In genomic region chr4:110610620-110610939, GRCh38 we compare ENCODE assay signal across 26 cellular contexts. TPM values are rescaled to one million over a fixed set of nuclear protein-coding genes. Genes with fewer than 3 reads are reported as not detected.
DNase-seq lines count a peak whose midpoint lies in the region; ATAC-seq and TF ChIP-seq lines count a peak whose summit lies in the region.
"Had no signal": no experiment of that assay in that cellular context is flagged by ENCODE, and none has a peak within 500 bp of the region (broad histone marks: within the 10 kb centered on the region; RNA-seq: fewer than 3 reads in every experiment).

No MANE protein-coding gene starts in this region.

- CTCF ChIA-PET in WTC11 (lab: Charles Lee) = no interaction called here

- no peaks in the 10 kb centered on the region for H3K9me3 ChIP-seq in aorta (ENCODE audit: control insufficient read depth, low read length)
- H3K9me3 ChIP-seq: psoas muscle, transverse colon had no signal

- DNase-seq in DMS53 (lab: John Stamatoyannopoulos, UW) (peak; percentile 63), DMS53 treated with DMSO at 0.1 percent for 48 hours (lab: John Stamatoyannopoulos, UW; ENCODE audit: unreplicated experiment) (no peak), WTC11 (ENCODE audit: low spot score) (peak; percentile 20), aorta (no peak)
- no peak for DNase-seq in central memory CD4-positive, alpha-beta T cell
- DNase-seq: activated CD4-positive, alpha-beta T cell treated with anti-CD3 and anti-CD28 coated beads for 4 hours; AML-193; CD8-positive, alpha-beta memory T cell; DMS79 treated with DMSO at 0.1 percent for 48 hours; effector memory CD8-positive, alpha-beta T cell; Karpas-422; NCI-H1930; psoas muscle; SIG-M5; stimulated activated CD4-positive, alpha-beta T cell treated with anti-CD3 and anti-CD28 coated beads, Interleukin-2, amount 100 ng/mL, for 48 hours; T-cell had no signal

- no peaks in the 10 kb centered on the region for H3K27me3 ChIP-seq in aorta (ENCODE audit: control insufficient read depth in 1 of 2, insufficient read depth in 2 of 2, low read length in 1 of 2)

- ATAC-seq in HG02938 (IDR thresholded peaks at IDR 0.05; ENCODE audit: unreplicated experiment) (peak; percentile 6), WTC11 (peak; percentile 4), aorta (ENCODE audit: low FRiP score) (peak; percentile 27), HG02973 (IDR thresholded peaks at IDR 0.05; ENCODE audit: unreplicated experiment) (no peak), GM19324 (IDR thresholded peaks at IDR 0.05; ENCODE audit: low FRiP score, unreplicated experiment) (no peak)
- ATAC-seq: effector memory CD8-positive, alpha-beta T cell; T-cell had no signal

- H3K4me3 Mint-ChIP-seq in WTC11 = peak overlapping the region; percentile 58
- H3K4me3 Mint-ChIP-seq: activated T-helper 1 cell treated with anti-CD3 and anti-CD28 coated beads, Interleukin-12 subunit alpha, Interleukin-12 subunit beta, Interleukin-2, Interleukin-4 antibody, amounts not matched to agents 30 ng/mL and 10 ng/mL and 1 ng/mL, durations not matched to agents 14 hours and 24 hours and 36 hours; CD8-positive, alpha-beta memory T cell; effector memory CD8-positive, alpha-beta T cell; stimulated activated naive CD8-positive, alpha-beta T cell treated with anti-CD3 and anti-CD28 coated beads, Interleukin-15, Interleukin-2, amounts not matched to agents 100 ng/mL and 50 ng/mL, for 24 hours; T-cell had no signal

- POLR2A ChIA-PET in WTC11 (lab: Charles Lee) = no interaction called here

- H3K4me3 ChIP-seq in aorta (ENCODE audit: low read length in 2 of 2) = no peak overlapping the region
- H3K4me3 ChIP-seq: psoas muscle had no signal

- no peaks in the 10 kb centered on the region for H3K9me3 Mint-ChIP-seq in WTC11
- H3K9me3 Mint-ChIP-seq: activated T-helper 1 cell treated with anti-CD3 and anti-CD28 coated beads, Interleukin-12 subunit alpha, Interleukin-12 subunit beta, Interleukin-2, Interleukin-4 antibody, amounts not matched to agents 30 ng/mL and 10 ng/mL and 1 ng/mL, durations not matched to agents 14 hours and 24 hours and 36 hours; effector memory CD8-positive, alpha-beta T cell; stimulated activated naive CD8-positive, alpha-beta T cell treated with anti-CD3 and anti-CD28 coated beads, Interleukin-15, Interleukin-2, amounts not matched to agents 100 ng/mL and 50 ng/mL, for 24 hours; T-cell had no signal

- H3K36me3 Mint-ChIP-seq in WTC11 = peaks cover 2% of the 10 kb centered on the region
- H3K36me3 Mint-ChIP-seq: activated naive CD8-positive, alpha-beta T cell; CD8-positive, alpha-beta memory T cell; T-cell had no signal

- intact Hi-C loops in aorta (cut with DNase I) = no loop called here

- 6 to 8% methylated on average over 20 of the region's 20 CpGs for WGBS in aorta, 2 donors

- H3K4me1 ChIP-seq in aorta (ENCODE audit: control insufficient read depth in 1 of 2, insufficient read depth in 2 of 2, low read length in 2 of 2) = no peaks in the 10 kb centered on the region

- H3K4me1 Mint-ChIP-seq in WTC11 = peaks cover 52% of the 10 kb centered on the region

- no peak overlapping the region for H3K27ac Mint-ChIP-seq in WTC11
- H3K27ac Mint-ChIP-seq: activated naive CD8-positive, alpha-beta T cell; activated T-helper 1 cell treated with anti-CD3 and anti-CD28 coated beads, Interleukin-12 subunit alpha, Interleukin-12 subunit beta, Interleukin-2, Interleukin-4 antibody, amounts not matched to agents 30 ng/mL and 10 ng/mL and 1 ng/mL, durations not matched to agents 14 hours and 24 hours and 36 hours; effector memory CD8-positive, alpha-beta T cell; stimulated activated naive CD8-positive, alpha-beta T cell treated with anti-CD3 and anti-CD28 coated beads, Interleukin-15, Interleukin-2, amounts not matched to agents 100 ng/mL and 50 ng/mL, for 24 hours; T-cell had no signal

- H3K36me3 ChIP-seq in aorta (ENCODE audit: control insufficient read depth in 1 of 2, insufficient read depth in 2 of 2, low read length in 1 of 2) = no peaks in the 10 kb centered on the region
- H3K36me3 ChIP-seq: transverse colon had no signal

- no peak overlapping the region for H3K27ac ChIP-seq in aorta (ENCODE audit: low read depth in 1 of 2, low read length in 2 of 2)
- H3K27ac ChIP-seq: 22Rv1, psoas muscle had no signal

- no peak for TF ChIP-seq CTCF in WTC11 (IDR thresholded peaks at IDR 0.05)

- H3K27me3 Mint-ChIP-seq in WTC11 (ENCODE audit: low read depth) = peaks cover 83% of the 10 kb centered on the region

TF ChIP-seq in WTC11, 78 proteins besides CTCF, POLR2A, EP300 and RAD21 (continues in another document):
- TF ChIP-seq RELA (CRISPR knock-in tag; IDR thresholded peaks at IDR 0.05; ENCODE audit: borderline replicate concordance) (no peak), SP1 (CRISPR knock-in tag; conservative IDR thresholded peaks at IDR 0.05) (no peak), ZNF219 (CRISPR knock-in tag; IDR thresholded peaks at IDR 0.05; ENCODE audit: borderline replicate concordance) (no peak), ZNF138 (CRISPR knock-in tag; conservative IDR thresholded peaks at IDR 0.05) (no peak), TP53 (CRISPR knock-in tag; IDR thresholded peaks at IDR 0.05) (no peak), ESRRA (CRISPR knock-in tag; IDR thresholded peaks at IDR 0.05; ENCODE audit: borderline replicate concordance) (no peak), OVOL2 (CRISPR knock-in tag; IDR thresholded peaks at IDR 0.05; ENCODE audit: borderline replicate concordance) (no peak), ELF4 (CRISPR knock-in tag; IDR thresholded peaks at IDR 0.05; ENCODE audit: low read depth) (no peak), ZNF396 (CRISPR knock-in tag; IDR thresholded peaks at IDR 0.05; ENCODE audit: borderline replicate concordance) (no peak), ZNF263 (CRISPR knock-in tag; IDR thresholded peaks at IDR 0.05; ENCODE audit: low read depth) (no peak), ATF6 (CRISPR knock-in tag; IDR thresholded peaks at IDR 0.05) (no peak), RORB (CRISPR knock-in tag; IDR thresholded peaks at IDR 0.05) (no peak), ZNF121 (CRISPR knock-in tag; IDR thresholded peaks at IDR 0.05) (no peak)
- TF ChIP-seq, protein P1, sequence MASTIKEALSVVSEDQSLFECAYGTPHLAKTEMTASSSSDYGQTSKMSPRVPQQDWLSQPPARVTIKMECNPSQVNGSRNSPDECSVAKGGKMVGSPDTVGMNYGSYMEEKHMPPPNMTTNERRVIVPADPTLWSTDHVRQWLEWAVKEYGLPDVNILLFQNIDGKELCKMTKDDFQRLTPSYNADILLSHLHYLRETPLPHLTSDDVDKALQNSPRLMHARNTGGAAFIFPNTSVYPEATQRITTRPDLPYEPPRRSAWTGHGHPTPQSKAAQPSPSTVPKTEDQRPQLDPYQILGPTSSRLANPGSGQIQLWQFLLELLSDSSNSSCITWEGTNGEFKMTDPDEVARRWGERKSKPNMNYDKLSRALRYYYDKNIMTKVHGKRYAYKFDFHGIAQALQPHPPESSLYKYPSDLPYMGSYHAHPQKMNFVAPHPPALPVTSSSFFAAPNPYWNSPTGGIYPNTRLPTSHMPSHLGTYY (CRISPR knock-in tag; IDR thresholded peaks at IDR 0.05) = no peak
- TF ChIP-seq, protein P2, sequence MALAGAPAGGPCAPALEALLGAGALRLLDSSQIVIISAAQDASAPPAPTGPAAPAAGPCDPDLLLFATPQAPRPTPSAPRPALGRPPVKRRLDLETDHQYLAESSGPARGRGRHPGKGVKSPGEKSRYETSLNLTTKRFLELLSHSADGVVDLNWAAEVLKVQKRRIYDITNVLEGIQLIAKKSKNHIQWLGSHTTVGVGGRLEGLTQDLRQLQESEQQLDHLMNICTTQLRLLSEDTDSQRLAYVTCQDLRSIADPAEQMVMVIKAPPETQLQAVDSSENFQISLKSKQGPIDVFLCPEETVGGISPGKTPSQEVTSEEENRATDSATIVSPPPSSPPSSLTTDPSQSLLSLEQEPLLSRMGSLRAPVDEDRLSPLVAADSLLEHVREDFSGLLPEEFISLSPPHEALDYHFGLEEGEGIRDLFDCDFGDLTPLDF (CRISPR knock-in tag; IDR thresholded peaks at IDR 0.05) = no peak
- TF ChIP-seq, protein P3, sequence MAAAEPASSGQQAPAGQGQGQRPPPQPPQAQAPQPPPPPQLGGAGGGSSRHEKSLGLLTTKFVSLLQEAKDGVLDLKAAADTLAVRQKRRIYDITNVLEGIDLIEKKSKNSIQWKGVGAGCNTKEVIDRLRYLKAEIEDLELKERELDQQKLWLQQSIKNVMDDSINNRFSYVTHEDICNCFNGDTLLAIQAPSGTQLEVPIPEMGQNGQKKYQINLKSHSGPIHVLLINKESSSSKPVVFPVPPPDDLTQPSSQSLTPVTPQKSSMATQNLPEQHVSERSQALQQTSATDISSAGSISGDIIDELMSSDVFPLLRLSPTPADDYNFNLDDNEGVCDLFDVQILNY (CRISPR knock-in tag; IDR thresholded peaks at IDR 0.05) = no peak
- TF ChIP-seq, protein P4, sequence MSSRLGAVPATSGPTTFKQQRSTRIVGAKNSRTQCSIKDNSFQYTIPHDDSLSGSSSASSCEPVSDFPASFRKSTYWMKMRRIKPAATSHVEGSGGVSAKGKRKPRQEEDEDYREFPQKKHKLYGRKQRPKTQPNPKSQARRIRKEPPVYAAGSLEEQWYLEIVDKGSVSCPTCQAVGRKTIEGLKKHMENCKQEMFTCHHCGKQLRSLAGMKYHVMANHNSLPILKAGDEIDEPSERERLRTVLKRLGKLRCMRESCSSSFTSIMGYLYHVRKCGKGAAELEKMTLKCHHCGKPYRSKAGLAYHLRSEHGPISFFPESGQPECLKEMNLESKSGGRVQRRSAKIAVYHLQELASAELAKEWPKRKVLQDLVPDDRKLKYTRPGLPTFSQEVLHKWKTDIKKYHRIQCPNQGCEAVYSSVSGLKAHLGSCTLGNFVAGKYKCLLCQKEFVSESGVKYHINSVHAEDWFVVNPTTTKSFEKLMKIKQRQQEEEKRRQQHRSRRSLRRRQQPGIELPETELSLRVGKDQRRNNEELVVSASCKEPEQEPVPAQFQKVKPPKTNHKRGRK (CRISPR knock-in tag; IDR thresholded peaks at IDR 0.05; ENCODE audit: borderline replicate concordance) = no peak

RNA-seq across cellular contexts. Expression of gene PITX2, which starts 12.3 kb away (rescaled TPM):
- 11.3 to 24.9 TPM (median 12.2 TPM) in 3 replicates for total RNA-seq in WTC11 (2021)
- 1 to 10 TPM in 1 of 2 donors, not detected in 1; 1.0 TPM for total RNA-seq in aorta
- under 1 TPM in 1 of 2 donors, not detected in 1; 0.31 TPM for polyA plus RNA-seq in aorta
- total RNA-seq: activated T-helper 1 cell treated with anti-CD3 and anti-CD28 coated beads, Interleukin-12 subunit alpha, Interleukin-12 subunit beta, Interleukin-2, Interleukin-4 antibody, amounts not matched to agents 30 ng/mL and 10 ng/mL and 1 ng/mL, durations not matched to agents 14 hours and 24 hours and 36 hours; CD8-positive, alpha-beta memory T cell; left lobe of liver; T-cell had no signal
- polyA plus RNA-seq: CD8-positive, alpha-beta memory T cell; neural cell had no signal

Comparison
In these comparisons a context has a peak if more than half of its experiments do, and no peak if none do; other contexts are left out.
1. DNase-seq: peak in DMS53 (single experiment) and WTC11 (single experiment); none in DMS53 treated with DMSO at 0.1 percent for 48 hours (single experiment), aorta (0 of 2) and central memory CD4-positive, alpha-beta T cell (single experiment).
2. ATAC-seq: peak in HG02938 (single experiment), WTC11 (single experiment) and aorta (single experiment); none in HG02973 (single experiment) and GM19324 (single experiment).